Comparison of ENCODE assay signal across 16 cellular contexts in genomic region chr2:12613137-12613912, GRCh38.
DNase-seq lines count a peak whose midpoint lies in the region; ATAC-seq and TF ChIP-seq lines count a peak whose summit lies in the region.
"Had no signal": no experiment of that assay in that cellular context is flagged by ENCODE, and none has a peak within 500 bp of the region (broad histone marks: within the 10 kb centered on the region; RNA-seq: fewer than 3 reads in every experiment).

No MANE protein-coding gene starts in this region.

- H3K36me3 ChIP-seq in MG63 = no peaks in the 10 kb centered on the region
- H3K36me3 ChIP-seq: cardiac muscle cell, prostate gland had no signal

- H3K27ac Mint-ChIP-seq in WTC11 (no peak overlapping the region), memory B cell (peak overlapping the region; percentile 95)

- no peaks in the 10 kb centered on the region for H3K27me3 ChIP-seq in MG63
- H3K27me3 ChIP-seq: cardiac muscle cell had no signal

- no peaks in the 10 kb centered on the region for H3K36me3 Mint-ChIP-seq in WTC11
- H3K36me3 Mint-ChIP-seq in memory B cell = peaks cover 2% of the 10 kb centered on the region

- H3K27me3 Mint-ChIP-seq in WTC11 (ENCODE audit: low read depth) = no peaks in the 10 kb centered on the region
- no peaks in the 10 kb centered on the region for H3K27me3 Mint-ChIP-seq in memory B cell

- no peaks in the 10 kb centered on the region for H3K9me3 Mint-ChIP-seq in WTC11
- H3K9me3 Mint-ChIP-seq in memory B cell = peaks cover 3% of the 10 kb centered on the region

- no peak overlapping the region for H3K4me3 ChIP-seq in MG63
- H3K4me3 ChIP-seq: cardiac muscle cell, mucosa of descending colon, prostate gland had no signal

- H3K4me3 Mint-ChIP-seq in WTC11 = no peak overlapping the region
- peak overlapping the region; percentile 54 for H3K4me3 Mint-ChIP-seq in memory B cell

- POLR2A ChIA-PET in WTC11 (lab: Charles Lee) = no interaction called here

- H3K4me1 Mint-ChIP-seq in WTC11 (peaks cover 7% of the 10 kb centered on the region), memory B cell (peaks cover 32% of the 10 kb centered on the region)

- ATAC-seq in HG03354 (IDR thresholded peaks at IDR 0.05; ENCODE audit: poor library complexity, severe bottlenecking, unreplicated experiment) (peak; percentile 68), WTC11 (peak; percentile 74), memory B cell (ENCODE audit: low read depth) (peak; percentile 80)
- ATAC-seq: mucosa of descending colon had no signal

- H3K9me3 ChIP-seq in MG63 = peaks cover 2% of the 10 kb centered on the region; the same call in 1 of the 2 replicates
- H3K9me3 ChIP-seq: mucosa of descending colon, prostate gland had no signal

- DNase-seq in DMS 273 (lab: John Stamatoyannopoulos, UW; ENCODE audit: unreplicated experiment) (peak; percentile 64), WTC11 (ENCODE audit: low spot score) (no peak), memory B cell (ENCODE audit: low spot score in 2 of 2) (no peak), MG63 (no peak), GM10266 (ENCODE audit: extremely low spot score) (no peak), GF-D8 (lab: John Stamatoyannopoulos, UW) (no peak)
- DNase-seq in stimulated activated CD4-positive, alpha-beta T cell treated with anti-CD3 and anti-CD28 coated beads, Interleukin-2, amount 100 ng/mL, for 48 hours = no peak
- DNase-seq: activated CD4-positive, alpha-beta T cell treated with anti-CD3 and anti-CD28 coated beads, Interleukin-2, amount 50 U/mL, for 4 hours; activated effector memory CD4-positive, alpha-beta T cell treated with anti-CD3 and anti-CD28 coated beads, Interleukin-2, amount 50 U/mL, for 16 hours; C1 segment of cervical spinal cord; mucosa of descending colon; NCI-H1436; OCI-M1 had no signal

- TF ChIP-seq CTCF in WTC11 (IDR thresholded peaks at IDR 0.05) (no peak), GM10266 (IDR thresholded peaks at IDR 0.05; ENCODE audit: control insufficient read depth, insufficient read depth, low read depth, missing control alignments) (no peak)

- CTCF ChIA-PET in WTC11 (lab: Charles Lee) = interaction anchor here (1.2 to 2.6 kb wide), 2 partner anchors 11 to 103 kb away, joined by 3 to 8 read pairs; no protein-coding TSS in a partner anchor

TF ChIP-seq in WTC11, 78 proteins besides CTCF, POLR2A, EP300 and RAD21 (continues in another document):
- TF ChIP-seq ZNF671 (CRISPR knock-in tag; IDR thresholded peaks at IDR 0.05) = no peak
- TF ChIP-seq, protein P1, sequence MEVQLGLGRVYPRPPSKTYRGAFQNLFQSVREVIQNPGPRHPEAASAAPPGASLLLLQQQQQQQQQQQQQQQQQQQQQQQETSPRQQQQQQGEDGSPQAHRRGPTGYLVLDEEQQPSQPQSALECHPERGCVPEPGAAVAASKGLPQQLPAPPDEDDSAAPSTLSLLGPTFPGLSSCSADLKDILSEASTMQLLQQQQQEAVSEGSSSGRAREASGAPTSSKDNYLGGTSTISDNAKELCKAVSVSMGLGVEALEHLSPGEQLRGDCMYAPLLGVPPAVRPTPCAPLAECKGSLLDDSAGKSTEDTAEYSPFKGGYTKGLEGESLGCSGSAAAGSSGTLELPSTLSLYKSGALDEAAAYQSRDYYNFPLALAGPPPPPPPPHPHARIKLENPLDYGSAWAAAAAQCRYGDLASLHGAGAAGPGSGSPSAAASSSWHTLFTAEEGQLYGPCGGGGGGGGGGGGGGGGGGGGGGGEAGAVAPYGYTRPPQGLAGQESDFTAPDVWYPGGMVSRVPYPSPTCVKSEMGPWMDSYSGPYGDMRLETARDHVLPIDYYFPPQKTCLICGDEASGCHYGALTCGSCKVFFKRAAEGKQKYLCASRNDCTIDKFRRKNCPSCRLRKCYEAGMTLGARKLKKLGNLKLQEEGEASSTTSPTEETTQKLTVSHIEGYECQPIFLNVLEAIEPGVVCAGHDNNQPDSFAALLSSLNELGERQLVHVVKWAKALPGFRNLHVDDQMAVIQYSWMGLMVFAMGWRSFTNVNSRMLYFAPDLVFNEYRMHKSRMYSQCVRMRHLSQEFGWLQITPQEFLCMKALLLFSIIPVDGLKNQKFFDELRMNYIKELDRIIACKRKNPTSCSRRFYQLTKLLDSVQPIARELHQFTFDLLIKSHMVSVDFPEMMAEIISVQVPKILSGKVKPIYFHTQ (CRISPR knock-in tag; IDR thresholded peaks at IDR 0.05) = no peak
- TF ChIP-seq, protein P2, sequence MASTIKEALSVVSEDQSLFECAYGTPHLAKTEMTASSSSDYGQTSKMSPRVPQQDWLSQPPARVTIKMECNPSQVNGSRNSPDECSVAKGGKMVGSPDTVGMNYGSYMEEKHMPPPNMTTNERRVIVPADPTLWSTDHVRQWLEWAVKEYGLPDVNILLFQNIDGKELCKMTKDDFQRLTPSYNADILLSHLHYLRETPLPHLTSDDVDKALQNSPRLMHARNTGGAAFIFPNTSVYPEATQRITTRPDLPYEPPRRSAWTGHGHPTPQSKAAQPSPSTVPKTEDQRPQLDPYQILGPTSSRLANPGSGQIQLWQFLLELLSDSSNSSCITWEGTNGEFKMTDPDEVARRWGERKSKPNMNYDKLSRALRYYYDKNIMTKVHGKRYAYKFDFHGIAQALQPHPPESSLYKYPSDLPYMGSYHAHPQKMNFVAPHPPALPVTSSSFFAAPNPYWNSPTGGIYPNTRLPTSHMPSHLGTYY (CRISPR knock-in tag; IDR thresholded peaks at IDR 0.05) = no peak
- no peak for TF ChIP-seq TP53 (CRISPR knock-in tag; IDR thresholded peaks at IDR 0.05)
- TF ChIP-seq ATF6 (CRISPR knock-in tag; IDR thresholded peaks at IDR 0.05) = no peak
- TF ChIP-seq ZNF512 (CRISPR knock-in tag; IDR thresholded peaks at IDR 0.05; ENCODE audit: borderline replicate concordance) = no peak
- TF ChIP-seq NFE2L1 (CRISPR knock-in tag; IDR thresholded peaks at IDR 0.05) = no peak
- TF ChIP-seq NR3C1 (CRISPR knock-in tag; conservative IDR thresholded peaks at IDR 0.05; ENCODE audit: low read depth) = no peak
- TF ChIP-seq, protein P3, sequence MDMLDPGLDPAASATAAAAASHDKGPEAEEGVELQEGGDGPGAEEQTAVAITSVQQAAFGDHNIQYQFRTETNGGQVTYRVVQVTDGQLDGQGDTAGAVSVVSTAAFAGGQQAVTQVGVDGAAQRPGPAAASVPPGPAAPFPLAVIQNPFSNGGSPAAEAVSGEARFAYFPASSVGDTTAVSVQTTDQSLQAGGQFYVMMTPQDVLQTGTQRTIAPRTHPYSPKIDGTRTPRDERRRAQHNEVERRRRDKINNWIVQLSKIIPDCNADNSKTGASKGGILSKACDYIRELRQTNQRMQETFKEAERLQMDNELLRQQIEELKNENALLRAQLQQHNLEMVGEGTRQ (CRISPR knock-in tag; IDR thresholded peaks at IDR 0.05) = no peak
- TF ChIP-seq, protein P4, sequence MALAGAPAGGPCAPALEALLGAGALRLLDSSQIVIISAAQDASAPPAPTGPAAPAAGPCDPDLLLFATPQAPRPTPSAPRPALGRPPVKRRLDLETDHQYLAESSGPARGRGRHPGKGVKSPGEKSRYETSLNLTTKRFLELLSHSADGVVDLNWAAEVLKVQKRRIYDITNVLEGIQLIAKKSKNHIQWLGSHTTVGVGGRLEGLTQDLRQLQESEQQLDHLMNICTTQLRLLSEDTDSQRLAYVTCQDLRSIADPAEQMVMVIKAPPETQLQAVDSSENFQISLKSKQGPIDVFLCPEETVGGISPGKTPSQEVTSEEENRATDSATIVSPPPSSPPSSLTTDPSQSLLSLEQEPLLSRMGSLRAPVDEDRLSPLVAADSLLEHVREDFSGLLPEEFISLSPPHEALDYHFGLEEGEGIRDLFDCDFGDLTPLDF (CRISPR knock-in tag; IDR thresholded peaks at IDR 0.05) = no peak
